In genomic region chrX:75211976-75212375, GRCh38 we compare ENCODE assay signal across 37 cellular contexts. TPM values are rescaled to one million over a fixed set of nuclear protein-coding genes. Genes with fewer than 3 reads are reported as not detected.
DNase-seq lines count a peak whose midpoint lies in the region; ATAC-seq, FAIRE-seq and TF ChIP-seq lines count a peak whose summit lies in the region.
"Had no signal": no experiment of that assay in that cellular context is flagged by ENCODE, and none has a peak within 500 bp of the region (broad histone marks: within the 10 kb centered on the region; RNA-seq: fewer than 3 reads in every experiment).

No MANE protein-coding gene starts in this region.

- H3K27ac Mint-ChIP-seq in progenitor cell of endocrine pancreas (peak overlapping the region; percentile 11), MCF 10A (ENCODE audit: low read depth, unreplicated experiment) (no peak overlapping the region)
- H3K27ac Mint-ChIP-seq: B cell; CD14-positive monocyte; CD4-positive, alpha-beta memory T cell; CD4-positive, alpha-beta T cell; CD4-positive, CD25-positive, alpha-beta regulatory T cell; CD8-positive, alpha-beta memory T cell; CD8-positive, alpha-beta T cell had no signal

- no peaks in the 10 kb centered on the region for H4K20me1 ChIP-seq in K562 (replicated peaks; ENCODE audit: control insufficient read depth, insufficient read depth, low read length)
- H4K20me1 ChIP-seq: BLaER1 had no signal

- WGBS in K562 (ENCODE audit: insufficient coverage, low coverage, missing lambda C conversion rate): 0% methylated on average over 3 of the region's 3 CpGs

- no peaks in the 10 kb centered on the region for H3K79me2 ChIP-seq in K562 (ENCODE audit: control insufficient read depth, insufficient read depth, low read length)

- CTCF ChIA-PET in HEK293 (lab: Yijun Ruan, JAX): no interaction called here
- CTCF ChIA-PET in K562 (lab: Yijun Ruan, JAX; ENCODE audit: low intra/inter-chr PET ratio): no interaction called here
- CTCF ChIA-PET in MCF 10A (lab: Yijun Ruan, JAX): no interaction called here

- H3K27me3 ChIP-seq in K562 (ENCODE audit: control insufficient read depth in 2 of 2, insufficient read depth in 2 of 2, low read length in 2 of 2): no peaks in the 10 kb centered on the region
- H3K27me3 ChIP-seq: BE2C had no signal

- TF ChIP-seq EP300 in K562 (IDR thresholded peaks at IDR 0.05; ENCODE audit: low read length): 0 out of 2 replicates have a peak, but pooled peaks have one; percentile 20

- H3K36me3 ChIP-seq in HEK293 (ENCODE audit: control insufficient read depth in 2 of 2, insufficient read depth in 1 of 2, low read length in 2 of 2) (no peaks in the 10 kb centered on the region), K562 (ENCODE audit: control insufficient read depth, insufficient read depth, low read length) (no peaks in the 10 kb centered on the region)
- H3K36me3 ChIP-seq: BE2C; BLaER1; BLaER1 treated with 17β-estradiol and CSF1 and Interleukin-3, amounts not matched to agents 10 nM and 100 nM had no signal

- H2AFZ ChIP-seq in K562 (ENCODE audit: low read depth, low read length): no peak overlapping the region

- H3K4me3 Mint-ChIP-seq in progenitor cell of endocrine pancreas (ENCODE audit: low read depth) (no peak overlapping the region), MCF 10A (ENCODE audit: unreplicated experiment) (no peak overlapping the region)
- H3K4me3 Mint-ChIP-seq: B cell; CD14-positive monocyte; CD4-positive, alpha-beta memory T cell; CD4-positive, alpha-beta T cell; CD8-positive, alpha-beta memory T cell; CD8-positive, alpha-beta T cell had no signal

- H3K4me3 ChIP-seq in HEK293 (ENCODE audit: low read depth, low read length) (no peak overlapping the region), K562 (no peak overlapping the region)
- H3K4me3 ChIP-seq: A549; BLaER1; BLaER1 treated with 17β-estradiol and CSF1 and Interleukin-3, amounts not matched to agents 10 nM and 100 nM had no signal

- no peak for TF ChIP-seq RAD21 in K562 (CRISPR knock-in tag; conservative IDR thresholded peaks at IDR 0.05 in 1 of 2, IDR thresholded peaks at IDR 0.05 in 1 of 2)

- in situ Hi-C loops in K562 (cut with MboI): no loop called here

- TF ChIP-seq CTCF in HEK293 (tag by site-specific recombination; IDR thresholded peaks at IDR 0.05) (no peak), K562 (IDR thresholded peaks at IDR 0.05 in 2 of 3, conservative IDR thresholded peaks at IDR 0.05 in 1 of 3; ENCODE audit: insufficient read depth in 2 of 3, low read depth in 1 of 3, low read length in 3 of 3) (no peak), progenitor cell of endocrine pancreas (IDR thresholded peaks at IDR 0.05; ENCODE audit: unreplicated experiment) (no peak), MCF 10A (IDR thresholded peaks at IDR 0.05; ENCODE audit: unreplicated experiment) (no peak)

- H3K9me3 Mint-ChIP-seq in progenitor cell of endocrine pancreas (ENCODE audit: low read depth) (peaks cover 35% of the 10 kb centered on the region), MCF 10A (ENCODE audit: unreplicated experiment) (peaks cover 36% of the 10 kb centered on the region)
- H3K9me3 Mint-ChIP-seq: CD4-positive, alpha-beta T cell; CD8-positive, alpha-beta T cell had no signal

- H3K4me2 ChIP-seq in K562 (ENCODE audit: insufficient read depth, low read length): 0 out of 2 replicates have a peak overlapping the region, but pooled peaks have one; percentile 32
- H3K4me2 ChIP-seq: A549; BLaER1; BLaER1 treated with 17β-estradiol and CSF1 and Interleukin-3, amounts not matched to agents 10 nM and 100 nM had no signal

- peaks cover 3% of the 10 kb centered on the region for H3K4me1 Mint-ChIP-seq in progenitor cell of endocrine pancreas (ENCODE audit: low read depth)
- no peaks in the 10 kb centered on the region for H3K4me1 Mint-ChIP-seq in MCF 10A (ENCODE audit: insufficient read depth, unreplicated experiment)
- H3K4me1 Mint-ChIP-seq: B cell; CD14-positive monocyte; CD4-positive, alpha-beta memory T cell; CD4-positive, CD25-positive, alpha-beta regulatory T cell; CD8-positive, alpha-beta memory T cell had no signal

- intact Hi-C loops in K562 (cut with micrococcal nuclease): loop anchor here (10.0 kb wide), 1 partner anchor 63 kb away; the partner anchor contains the start of gene UPRT
- intact Hi-C loops in MCF 10A (cut with micrococcal nuclease): no loop called here

- peak; percentile 81 for DNase-seq in OCI-M1 (lab: John Stamatoyannopoulos, UW)
- DNase-seq in K562 (ENCODE audit: extremely low read depth in 1 of 4, low spot score in 3 of 4): peak in 2 of 4 experiments; percentile 8 to 9
- no peak for DNase-seq in progenitor cell of endocrine pancreas (ENCODE audit: low spot score, unreplicated experiment)
- DNase-seq in MCF 10A (ENCODE audit: unreplicated experiment): no peak
- DNase-seq: 8988T; ACHN; AML-193; BE2C; C1 segment of cervical spinal cord; Caco-2; Calu3; CD4-positive, alpha-beta memory T cell; CD4-positive, alpha-beta T cell; CD4-positive, CD25-positive, alpha-beta regulatory T cell; CD8-positive, alpha-beta memory T cell; CD8-positive, alpha-beta T cell; COR-L47; DMS 273 treated with DMSO at 0.1 percent for 48 hours; DMS153; DMS53; DMS79; DMS79 treated with DMSO at 0.1 percent for 48 hours; DND-41; EL had no signal

- H3K27ac ChIP-seq in HEK293 (ENCODE audit: extremely low read depth, low read depth, low read length) (no peak overlapping the region), K562 (ENCODE audit: extremely low read depth, low read depth, low read length) (peak overlapping the region; percentile 26; the same call in 1 of the 3 replicates)
- H3K27ac ChIP-seq: 22Rv1; A549; BLaER1; BLaER1 treated with 17β-estradiol and CSF1 and Interleukin-3, amounts not matched to agents 10 nM and 100 nM; C4-2B had no signal

- no peaks in the 10 kb centered on the region for H3K9me3 ChIP-seq in HEK293 (ENCODE audit: control insufficient read depth, insufficient read depth, low read depth, low read length)
- H3K9me3 ChIP-seq in K562 (replicated peaks; ENCODE audit: control insufficient read depth, insufficient read depth, low read depth, low read length): no peaks in the 10 kb centered on the region
- H3K9me3 ChIP-seq: A549, BE2C, BLaER1, Caco-2 had no signal

- H3K36me3 Mint-ChIP-seq in progenitor cell of endocrine pancreas (ENCODE audit: insufficient read depth) (no peaks in the 10 kb centered on the region), MCF 10A (ENCODE audit: insufficient read depth, unreplicated experiment) (no peaks in the 10 kb centered on the region)
- H3K36me3 Mint-ChIP-seq: CD14-positive monocyte; CD4-positive, alpha-beta memory T cell; CD4-positive, CD25-positive, alpha-beta regulatory T cell; CD8-positive, alpha-beta memory T cell; CD8-positive, alpha-beta T cell had no signal

- H3K27me3 Mint-ChIP-seq in progenitor cell of endocrine pancreas (peaks cover 26% of the 10 kb centered on the region), MCF 10A (ENCODE audit: insufficient read depth, unreplicated experiment) (peaks cover 44% of the 10 kb centered on the region)
- H3K27me3 Mint-ChIP-seq: CD4-positive, alpha-beta T cell had no signal

- BruUV-seq in K562 (replicated peaks; lab: Mats Ljungman, UMichigan) (no TSS peak), MCF 10A (replicated peaks; lab: Mats Ljungman, UMichigan) (no TSS peak)

- ATAC-seq in K562 (peak; percentile 42; the same call in 2 of the 3 replicates), GM21576 (IDR thresholded peaks at IDR 0.05; ENCODE audit: unreplicated experiment) (no peak), GM21390 (IDR thresholded peaks at IDR 0.05; ENCODE audit: unreplicated experiment) (no peak), HG02642 (IDR thresholded peaks at IDR 0.05; ENCODE audit: poor library complexity, unreplicated experiment) (no peak)
- ATAC-seq: A549; CD8-positive, alpha-beta T cell had no signal

- FAIRE-seq in K562 (lab: Jason Lieb, UNC): no peak
- FAIRE-seq: A204.1, A549, D721Med had no signal

- no peaks in the 10 kb centered on the region for H3K4me1 ChIP-seq in HEK293 (ENCODE audit: control insufficient read depth, insufficient read depth, low read length)
- H3K4me1 ChIP-seq in K562 (replicated peaks in 1 of 2; ENCODE audit: control insufficient read depth in 2 of 2, insufficient read depth in 2 of 2, low read length in 2 of 2): peaks cover 0 to 9% of the 10 kb centered on the region in 2 experiments; a peak in 3 of 5 replicates
- H3K4me1 ChIP-seq: A549; BE2C; BLaER1; BLaER1 treated with 17β-estradiol and CSF1 and Interleukin-3, amounts not matched to agents 10 nM and 100 nM; Caco-2 had no signal

- no peaks in the 10 kb centered on the region for H3K9me1 ChIP-seq in K562 (ENCODE audit: control insufficient read depth, insufficient read depth, low read length)

- POLR2A ChIA-PET in HEK293 (lab: Yijun Ruan, JAX): no interaction called here
- POLR2A ChIA-PET in K562 (lab: Yijun Ruan, JAX): no interaction called here
- POLR2A ChIA-PET in MCF 10A (lab: Yijun Ruan, JAX): no interaction called here

- no peak for TF ChIP-seq POLR2A in K562 (conservative IDR thresholded peaks at IDR 0.05)

- no peak overlapping the region for H3K9ac ChIP-seq in K562 (ENCODE audit: insufficient read depth in 1 of 2, low read depth in 2 of 2, low read length in 2 of 2)
- H3K9ac ChIP-seq: BLaER1; BLaER1 treated with 17β-estradiol and CSF1 and Interleukin-3, amounts not matched to agents 10 nM and 100 nM had no signal

TF ChIP-seq in HEK293, 187 proteins besides CTCF, POLR2A, EP300 and RAD21 (continues in another document):
- no peak for TF ChIP-seq ZNF169 (tag by site-specific recombination; IDR thresholded peaks at IDR 0.05)

RNA-seq across cellular contexts. Expression of gene ABCB7, which starts 55.9 kb away (rescaled TPM):
- 26.1 and 45.2 TPM in 2 replicates for total RNA-seq in K562 (2011; cell fraction: chromatin; rRNA removed; ENCODE audit: low replicate concordance)
- total RNA-seq in K562 (2011; cell fraction: nucleolus; rRNA removed): 7.8 and 14.6 TPM in 2 replicates
- 21.9 and 24.7 TPM in 2 replicates for total RNA-seq in K562 (2011; cell fraction: nucleoplasm; rRNA removed)
- total RNA-seq in K562 (2014; rRNA removed): 16.4 and 22.6 TPM in 2 replicates
- total RNA-seq in K562 (2014; rRNA removed; fragmentation: Illumina TruSeq; extraction: Trizol): 24.2 and 27.6 TPM in 2 replicates
- total RNA-seq in K562 (2015; rRNA removed; fragmentation: Illumina TruSeq; extraction: Trizol): 17.1 and 18.3 TPM in 2 replicates
- 26.1 and 26.2 TPM in 2 replicates for total RNA-seq in K562 (2021)
- polyA plus RNA-seq in K562 (2011; rRNA removed): 41.5 and 46.2 TPM in 2 replicates
- polyA plus RNA-seq in K562 (2011; cell fraction: cytosol; rRNA removed): 21.0 and 29.4 TPM in 2 replicates
- 27.1 and 46.3 TPM in 2 replicates for polyA plus RNA-seq in K562 (2011; cell fraction: nucleus; rRNA removed)
- polyA plus RNA-seq in K562 (2012): 17.9 and 23.3 TPM in 2 replicates
- polyA plus RNA-seq in K562 (2014; fragmentation: Illumina TruSeq; extraction: Trizol): 18.9 and 20.8 TPM in 2 replicates
- 10 to 100 TPM; 24.1 to 37.5 TPM for polyA plus RNA-seq in K562 (2014; fragmentation: Nextera tagmentation; extraction: Ambion mirVana)
- 26.8 and 31.1 TPM in 2 replicates for polyA plus RNA-seq in K562 (2014; rRNA removed)
- 52.5 and 59.0 TPM in 2 replicates for polyA minus RNA-seq in K562 (2011; rRNA and poly(A)+ RNA removed)
- polyA minus RNA-seq in K562 (2011; cell fraction: cytosol; rRNA and poly(A)+ RNA removed): 15.7 and 16.7 TPM in 2 replicates
- polyA minus RNA-seq in K562 (2011; cell fraction: nucleus; rRNA and poly(A)+ RNA removed): 20.6 and 23.3 TPM in 2 replicates
- 37.0 and 40.0 TPM in 2 replicates for total RNA-seq in progenitor cell of endocrine pancreas
- 21.2 and 24.7 TPM in 2 replicates for total RNA-seq in MCF 10A (2022)
